In the genomic region with DNA sequence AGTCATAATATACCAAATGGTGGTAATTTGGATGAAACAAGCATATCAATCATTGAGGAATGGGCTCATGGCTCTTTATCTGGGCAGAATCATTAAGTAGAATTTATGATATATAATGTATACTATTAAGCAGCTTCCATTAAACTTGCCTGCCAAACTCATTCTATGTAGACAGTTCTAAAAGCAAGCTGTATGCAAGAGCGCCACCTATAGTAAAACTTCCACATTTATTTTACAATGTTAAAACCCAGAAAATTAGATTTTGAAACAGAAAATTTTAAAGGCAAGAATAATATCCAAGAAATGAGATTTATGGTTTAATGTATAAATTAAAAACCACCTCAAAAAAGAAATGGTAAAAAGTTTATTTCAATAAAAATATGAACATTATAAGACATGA, we compare ENCODE assay signal across 9 cellular contexts.
A peak's percentile ranks its signal among the peaks of the same experiment; 100 is the strongest.
DNase-seq lines count a peak whose midpoint lies in the region; ATAC-seq and TF ChIP-seq lines count a peak whose summit lies in the region.
"Had no signal": no experiment of that assay in that cellular context is flagged by ENCODE, and none has a peak within 500 bp of the region (broad histone marks: within the 10 kb centered on the region; RNA-seq: fewer than 3 reads in every experiment).

No MANE protein-coding gene starts in this region.

- CTCF ChIA-PET in naive thymus-derived CD4-positive, alpha-beta T cell (lab: Charles Lee), result no interaction called here

- H3K4me1 ChIP-seq in hepatocyte (ENCODE audit: insufficient read depth), result no peaks in the 10 kb centered on the region
- no peaks in the 10 kb centered on the region for H3K4me1 ChIP-seq in naive thymus-derived CD4-positive, alpha-beta T cell (ENCODE audit: control insufficient read depth in 2 of 2, insufficient read depth in 2 of 2, low read length in 2 of 2)

- no peaks in the 10 kb centered on the region for H3K9me3 Mint-ChIP-seq in naive thymus-derived CD4-positive, alpha-beta T cell
- peaks cover 0 to 4% of the 10 kb centered on the region in 2 donors for H3K9me3 Mint-ChIP-seq in effector memory CD8-positive, alpha-beta T cell
- H3K9me3 Mint-ChIP-seq: T-helper 1 cell treated with Interleukin-12 subunit alpha and Interleukin-12 subunit beta and Interleukin-4 antibody, amounts not matched to agents 30 μg/mL and 1 μg/mL, for 36 hours had no signal

- no peak overlapping the region for H3K27ac ChIP-seq in hepatocyte
- no peak overlapping the region for H3K27ac ChIP-seq in naive thymus-derived CD4-positive, alpha-beta T cell (ENCODE audit: low read depth, low read length)

- WGBS in hepatocyte (ENCODE audit: low lambda C conversion rate, missing lambda C conversion rate), result 0% methylated on average over 1 of the region's 1 CpG

- H3K27me3 ChIP-seq in hepatocyte, result no peaks in the 10 kb centered on the region
- no peaks in the 10 kb centered on the region for H3K27me3 ChIP-seq in naive thymus-derived CD4-positive, alpha-beta T cell (ENCODE audit: control insufficient read depth in 2 of 2, insufficient read depth in 2 of 2, low read length in 2 of 2)

- no peaks in the 10 kb centered on the region for H3K9me3 ChIP-seq in hepatocyte (ENCODE audit: low read depth)
- no peaks in the 10 kb centered on the region for H3K9me3 ChIP-seq in naive thymus-derived CD4-positive, alpha-beta T cell (ENCODE audit: control insufficient read depth in 2 of 3, low read length in 3 of 3)

- TF ChIP-seq CTCF in GM12872 (IDR thresholded peaks at IDR 0.05; ENCODE audit: insufficient read depth, low read depth, low read length) (peak; percentile 49), hepatocyte (IDR thresholded peaks at IDR 0.05; ENCODE audit: poor library complexity) (peak; percentile 83)

- POLR2A ChIA-PET in naive thymus-derived CD4-positive, alpha-beta T cell (lab: Charles Lee), result no interaction called here

- H3K27me3 Mint-ChIP-seq in naive thymus-derived CD4-positive, alpha-beta T cell, result peaks cover 0 to 10% (median 4%) of the 10 kb centered on the region in 5 donors
- H3K27me3 Mint-ChIP-seq in effector memory CD8-positive, alpha-beta T cell, result no peaks in the 10 kb centered on the region

- no peaks in the 10 kb centered on the region for H3K79me2 ChIP-seq in hepatocyte

- H3K4me2 ChIP-seq in hepatocyte, result no peak overlapping the region

- DNase-seq in KG1 (lab: John Stamatoyannopoulos, UW) (peak; percentile 11), SKM-1 treated with dmso at 0.1 percent for 144 hours (lab: John Stamatoyannopoulos, UW; ENCODE audit: unreplicated experiment) (peak; percentile 42), hepatocyte (ENCODE audit: low spot score) (peak; percentile 72)
- no peak for DNase-seq in naive thymus-derived CD4-positive, alpha-beta T cell
- no peak for DNase-seq in effector CD8-positive, alpha-beta T cell (lab: John Stamatoyannopoulos, UW)
- no peak for DNase-seq in effector memory CD8-positive, alpha-beta T cell

- H3K36me3 ChIP-seq in hepatocyte (replicated peaks; ENCODE audit: insufficient read depth, low read depth), result no peaks in the 10 kb centered on the region
- H3K36me3 ChIP-seq in naive thymus-derived CD4-positive, alpha-beta T cell (ENCODE audit: control insufficient read depth in 2 of 3, insufficient read depth in 3 of 3, low read length in 3 of 3), result no peaks in the 10 kb centered on the region

- H3K27ac Mint-ChIP-seq in naive thymus-derived CD4-positive, alpha-beta T cell, result no peak overlapping the region
- no peak overlapping the region for H3K27ac Mint-ChIP-seq in effector memory CD8-positive, alpha-beta T cell
- H3K27ac Mint-ChIP-seq: T-helper 1 cell treated with Interleukin-12 subunit alpha and Interleukin-12 subunit beta and Interleukin-4 antibody, amounts not matched to agents 30 μg/mL and 1 μg/mL, for 36 hours had no signal

- no peak overlapping the region for H3K4me3 ChIP-seq in hepatocyte
- no peak overlapping the region for H3K4me3 ChIP-seq in naive thymus-derived CD4-positive, alpha-beta T cell (ENCODE audit: low read length)

- ATAC-seq in naive thymus-derived CD4-positive, alpha-beta T cell, result no peak
- ATAC-seq in HG03521 (IDR thresholded peaks at IDR 0.05; ENCODE audit: unreplicated experiment), result no peak
- ATAC-seq in effector memory CD8-positive, alpha-beta T cell (replicated peaks), result no peak

- H3K4me1 Mint-ChIP-seq in naive thymus-derived CD4-positive, alpha-beta T cell, result no peaks in the 10 kb centered on the region
- no peaks in the 10 kb centered on the region for H3K4me1 Mint-ChIP-seq in effector memory CD8-positive, alpha-beta T cell (ENCODE audit: low read depth in 2 of 2)

- no peaks in the 10 kb centered on the region for H4K20me1 ChIP-seq in hepatocyte (ENCODE audit: insufficient read depth, poor library complexity, severe bottlenecking)

- no peaks in the 10 kb centered on the region for H3K36me3 Mint-ChIP-seq in naive thymus-derived CD4-positive, alpha-beta T cell
- no peaks in the 10 kb centered on the region for H3K36me3 Mint-ChIP-seq in effector memory CD8-positive, alpha-beta T cell (ENCODE audit: insufficient read depth)

- no peak overlapping the region for H3K4me3 Mint-ChIP-seq in naive thymus-derived CD4-positive, alpha-beta T cell
- no peak overlapping the region for H3K4me3 Mint-ChIP-seq in effector memory CD8-positive, alpha-beta T cell
- H3K4me3 Mint-ChIP-seq: T-helper 1 cell treated with Interleukin-12 subunit alpha and Interleukin-12 subunit beta and Interleukin-4 antibody, amounts not matched to agents 30 μg/mL and 1 μg/mL, for 36 hours had no signal

- intact Hi-C loops in naive thymus-derived CD4-positive, alpha-beta T cell (cut with micrococcal nuclease), result no loop called here

- no peak overlapping the region for H2AFZ ChIP-seq in hepatocyte

- no peaks in the 10 kb centered on the region for H3K9me2 ChIP-seq in hepatocyte (replicated peaks; ENCODE audit: insufficient read depth)

Comparison
In these comparisons a context has a peak if more than half of its experiments do, and no peak if none do; other contexts are left out.
1. DNase-seq: peak in KG1 (single experiment), SKM-1 treated with dmso at 0.1 percent for 144 hours (single experiment) and hepatocyte (single experiment); none in naive thymus-derived CD4-positive, alpha-beta T cell (0 of 9), effector CD8-positive, alpha-beta T cell (single experiment) and effector memory CD8-positive, alpha-beta T cell (0 of 3).